Comparison of ENCODE assay signal across 13 cellular contexts in genomic region chr16:67939507-67940435, GRCh38. TPM values are rescaled to one million over a fixed set of nuclear protein-coding genes. Genes with fewer than 3 reads are reported as not detected.
DNase-seq lines count a peak whose midpoint lies in the region; ATAC-seq, FAIRE-seq and TF ChIP-seq lines count a peak whose summit lies in the region.
"Had no signal": no experiment of that assay in that cellular context is flagged by ENCODE, and none has a peak within 500 bp of the region (broad histone marks: within the 10 kb centered on the region; RNA-seq: fewer than 3 reads in every experiment).

No MANE protein-coding gene starts in this region.

- peaks cover 5 to 34% (median 5%) of the 10 kb centered on the region in 3 experiments for H3K36me3 ChIP-seq in naive thymus-derived CD4-positive, alpha-beta T cell (ENCODE audit: control insufficient read depth in 2 of 3, insufficient read depth in 3 of 3, low read length in 3 of 3)
- H3K36me3 ChIP-seq in thyroid gland (peaks cover 7 to 8% of the 10 kb centered on the region in 2 donors), kidney (ENCODE audit: control insufficient read depth in 1 of 2, insufficient read depth in 2 of 2, low read length in 2 of 2) (peaks cover 0 to 10% of the 10 kb centered on the region in 2 donors)

- no peaks in the 10 kb centered on the region for H3K9me3 ChIP-seq in naive thymus-derived CD4-positive, alpha-beta T cell (ENCODE audit: control insufficient read depth in 2 of 3, low read length in 3 of 3)
- H3K9me3 ChIP-seq in thyroid gland (no peaks in the 10 kb centered on the region), kidney (ENCODE audit: control insufficient read depth in 1 of 2, low read length in 2 of 2) (no peaks in the 10 kb centered on the region)

- H3K9ac ChIP-seq in kidney (ENCODE audit: low read length in 2 of 2) = no peak overlapping the region

- FAIRE-seq in kidney (lab: Jason Lieb, UNC) = no peak

- CTCF ChIA-PET in naive thymus-derived CD4-positive, alpha-beta T cell (lab: Charles Lee) = interaction anchor here (0.6 to 3.0 kb wide), 9 partner anchors 10 to 403 kb away, joined by 3 to 14 read pairs (median 4); partner anchors contain the start of gene NRN1L

- no peaks in the 10 kb centered on the region for H3K27me3 Mint-ChIP-seq in activated T-cell treated with anti-CD3 and anti-CD28 coated beads, Interleukin-2, amount 50 U/mL, for 4 hours (ENCODE audit: low read depth)
- H3K27me3 Mint-ChIP-seq in naive thymus-derived CD4-positive, alpha-beta T cell = peaks cover 0 to 3% (median 0%) of the 10 kb centered on the region in 5 donors
- H3K27me3 Mint-ChIP-seq: dendritic cell treated with granulocyte-macrophage colony-stimulating factor and Interleukin-4, amounts not matched to agents 40 ng/mL and 50 ng/mL, for 4 days had no signal

- no peak for ATAC-seq in activated T-cell treated with anti-CD3 and anti-CD28 coated beads, Interleukin-2, amount 50 U/mL, for 4 hours
- no peak for ATAC-seq in naive thymus-derived CD4-positive, alpha-beta T cell

- DNase-seq in activated gamma-delta T cell treated with Interleukin-2 at 50 U/mL for 16 hours (peak; percentile 37), activated gamma-delta T cell (lab: John Stamatoyannopoulos, UW) (no peak), thyroid gland (peak; percentile 36 to 43), pons (ENCODE audit: low spot score) (no peak), cerebellar nuclear complex (lab: John Stamatoyannopoulos, UW) (no peak), kidney (no peak)
- DNase-seq in activated T-cell treated with anti-CD3 and anti-CD28 coated beads, Interleukin-2, amount 50 U/mL, for 4 hours = peak; percentile 42
- peak in 7 of 9 donors; percentile 18 to 50 (median 32) for DNase-seq in naive thymus-derived CD4-positive, alpha-beta T cell
- DNase-seq: activated CD4-positive, CD25-positive, alpha-beta regulatory T cell; NCI-H526 had no signal

- H3K4me3 ChIP-seq in naive thymus-derived CD4-positive, alpha-beta T cell (ENCODE audit: low read length) = no peak overlapping the region
- H3K4me3 ChIP-seq in thyroid gland (replicated peaks in 1 of 3) (no peak overlapping the region), kidney (ENCODE audit: low read length in 2 of 2) (no peak overlapping the region)

- H3K36me3 Mint-ChIP-seq in activated T-cell treated with anti-CD3 and anti-CD28 coated beads, Interleukin-2, amount 50 U/mL, for 4 hours (ENCODE audit: insufficient read depth) = peaks cover 11% of the 10 kb centered on the region
- H3K36me3 Mint-ChIP-seq in naive thymus-derived CD4-positive, alpha-beta T cell = peaks cover 0 to 25% (median 7%) of the 10 kb centered on the region in 5 donors

- peaks cover 38% of the 10 kb centered on the region for H3K4me1 Mint-ChIP-seq in activated T-cell treated with anti-CD3 and anti-CD28 coated beads, Interleukin-2, amount 50 U/mL, for 4 hours (ENCODE audit: low read depth)
- H3K4me1 Mint-ChIP-seq in naive thymus-derived CD4-positive, alpha-beta T cell = peaks cover 34 to 53% (median 41%) of the 10 kb centered on the region in 7 donors

- TF ChIP-seq CTCF in thyroid gland (IDR thresholded peaks at IDR 0.05) = no peak
- TF ChIP-seq CTCF in kidney (IDR thresholded peaks at IDR 0.05; ENCODE audit: borderline replicate concordance, extremely low read depth, insufficient read depth) = no peak

- 90 to 92% methylated on average over 18 to 30 of the region's 33 CpGs for WGBS in thyroid gland, 2 donors

- TF ChIP-seq POLR2A in thyroid gland (IDR thresholded peaks at IDR 0.05) = no peak

- no peaks in the 10 kb centered on the region for H3K27me3 ChIP-seq in naive thymus-derived CD4-positive, alpha-beta T cell (ENCODE audit: control insufficient read depth in 2 of 2, insufficient read depth in 2 of 2, low read length in 2 of 2)
- H3K27me3 ChIP-seq in thyroid gland = no peaks in the 10 kb centered on the region

- peak overlapping the region; percentile 68 for H3K27ac ChIP-seq in naive thymus-derived CD4-positive, alpha-beta T cell (ENCODE audit: low read depth, low read length)
- H3K27ac ChIP-seq in thyroid gland (peak overlapping the region in 1 of 3 donors; percentile 4), kidney (ENCODE audit: low read depth in 2 of 2, low read length in 2 of 2) (no peak overlapping the region)

- H3K4me1 ChIP-seq in naive thymus-derived CD4-positive, alpha-beta T cell (ENCODE audit: control insufficient read depth in 2 of 2, insufficient read depth in 2 of 2, low read length in 2 of 2) = peaks cover 17 to 41% of the 10 kb centered on the region in 2 donors
- H3K4me1 ChIP-seq in thyroid gland (peaks cover 7 to 24% of the 10 kb centered on the region in 2 donors), kidney (ENCODE audit: control insufficient read depth in 1 of 2, insufficient read depth in 1 of 2, low read depth in 1 of 2, low read length in 2 of 2) (peaks cover 10 to 23% of the 10 kb centered on the region in 2 donors)

- peak overlapping the region; percentile 68 to 95 (median 91) for H3K27ac Mint-ChIP-seq in naive thymus-derived CD4-positive, alpha-beta T cell
- H3K27ac Mint-ChIP-seq: dendritic cell treated with granulocyte-macrophage colony-stimulating factor and Interleukin-4, amounts not matched to agents 40 ng/mL and 50 ng/mL, for 4 days had no signal

- H3K4me3 Mint-ChIP-seq in activated T-cell treated with anti-CD3 and anti-CD28 coated beads, Interleukin-2, amount 50 U/mL, for 4 hours = no peak overlapping the region
- peak overlapping the region; percentile 39 to 76 (median 73) for H3K4me3 Mint-ChIP-seq in naive thymus-derived CD4-positive, alpha-beta T cell
- H3K4me3 Mint-ChIP-seq: dendritic cell treated with granulocyte-macrophage colony-stimulating factor and Interleukin-4, amounts not matched to agents 40 ng/mL and 50 ng/mL, for 4 days had no signal

- POLR2A ChIA-PET in naive thymus-derived CD4-positive, alpha-beta T cell (lab: Charles Lee) = interaction anchor here (0.5 to 1.7 kb wide), 11 partner anchors 14 to 146 kb away, joined by 3 to 6 read pairs (median 4); partner anchors contain the start of genes DDX28, DUS2 and NFATC3

- intact Hi-C loops in naive thymus-derived CD4-positive, alpha-beta T cell (cut with micrococcal nuclease) = loop anchor here (5.0 kb wide), 3 partner anchors 298 to 377 kb away; partner anchors contain the start of genes PRMT7 (in 2 of the 2), SLC7A6OS (in 2 of the 2), CTCF (in 1 of the 2) and ESRP2 (in 1 of the 2)
- intact Hi-C loops in thyroid gland (cut with DNase I) (loop anchor here (10.0 kb wide), 1 partner anchor 275 kb away; the partner anchor contains the start of genes ACD, C16orf86, ENKD1 and PARD6A), kidney (cut with DNase I) (no loop called here)

- no peaks in the 10 kb centered on the region for H3K9me3 Mint-ChIP-seq in activated T-cell treated with anti-CD3 and anti-CD28 coated beads, Interleukin-2, amount 50 U/mL, for 4 hours
- H3K9me3 Mint-ChIP-seq in naive thymus-derived CD4-positive, alpha-beta T cell = no peaks in the 10 kb centered on the region
- H3K9me3 Mint-ChIP-seq: dendritic cell treated with granulocyte-macrophage colony-stimulating factor and Interleukin-4, amounts not matched to agents 40 ng/mL and 50 ng/mL, for 4 days had no signal

RNA-seq across cellular contexts. Expression of gene PSMB10, which starts 3.1 kb away (rescaled TPM):
- 100 to 1,000 TPM; 223 to 262 (median 249) TPM for total RNA-seq in activated T-cell treated with anti-CD3 and anti-CD28 coated beads, Interleukin-2, amount 50 U/mL, for 4 hours
- total RNA-seq in naive thymus-derived CD4-positive, alpha-beta T cell = 100 to 1,000 TPM; 101 to 370 (median 142) TPM
- 100 to 1,000 TPM; 522 to 542 TPM for polyA plus RNA-seq in naive thymus-derived CD4-positive, alpha-beta T cell
- total RNA-seq in thyroid gland (10 to 100 TPM; 22.9 to 39.7 (median 32.5) TPM), kidney (78.6 TPM)
- polyA plus RNA-seq in kidney (ENCODE audit: insufficient read depth, low read depth, low replicate concordance) = 76.4 TPM

RNA-seq across cellular contexts. Expression of gene LCAT, which starts 4.1 kb away (rescaled TPM):
- 1 to 10 TPM; 8.0 to 9.1 (median 8.1) TPM for total RNA-seq in activated T-cell treated with anti-CD3 and anti-CD28 coated beads, Interleukin-2, amount 50 U/mL, for 4 hours
- 10 to 100 TPM in 4 of 5 experiments, 1 to 10 TPM in 1; 9.4 to 23.6 (median 19.6) TPM for total RNA-seq in naive thymus-derived CD4-positive, alpha-beta T cell
- 1 to 10 TPM in 1 of 2 donors, under 1 TPM in 1; 0.33 to 1.5 TPM for polyA plus RNA-seq in naive thymus-derived CD4-positive, alpha-beta T cell
- total RNA-seq in thyroid gland = 10 to 100 TPM in 3 of 4 donors, 1 to 10 TPM in 1; 9.9 to 16.4 (median 13.4) TPM
- 27.4 TPM for total RNA-seq in kidney
- 10.2 TPM for polyA plus RNA-seq in kidney (ENCODE audit: insufficient read depth, low read depth, low replicate concordance)

RNA-seq across cellular contexts. Expression of gene CTRL, which starts 8.1 kb away (rescaled TPM):
- 10 to 100 TPM in 1 of 3 donors, 1 to 10 TPM in 2; 7.8 to 10.4 (median 8.8) TPM for total RNA-seq in activated T-cell treated with anti-CD3 and anti-CD28 coated beads, Interleukin-2, amount 50 U/mL, for 4 hours
- total RNA-seq in naive thymus-derived CD4-positive, alpha-beta T cell = 10 to 100 TPM in 2 of 5 experiments, 1 to 10 TPM in 3; 7.9 to 15.1 (median 9.3) TPM
- polyA plus RNA-seq in naive thymus-derived CD4-positive, alpha-beta T cell = 1 to 10 TPM; 1.3 to 2.5 TPM
- total RNA-seq in thyroid gland (under 1 TPM in 2 of 4 donors, not detected in 2; 0.34 to 0.94 TPM), kidney (0.69 TPM)
- not detected for polyA plus RNA-seq in kidney (ENCODE audit: insufficient read depth, low read depth, low replicate concordance)

RNA-seq across cellular contexts. Expression of gene SLC12A4, which starts 28.7 kb away (rescaled TPM):
- 10 to 100 TPM; 18.5 to 20.5 (median 19.6) TPM for total RNA-seq in activated T-cell treated with anti-CD3 and anti-CD28 coated beads, Interleukin-2, amount 50 U/mL, for 4 hours
- 10 to 100 TPM; 22.8 to 44.4 (median 31.3) TPM for total RNA-seq in naive thymus-derived CD4-positive, alpha-beta T cell
- 1 to 10 TPM; 3.8 to 8.0 TPM for polyA plus RNA-seq in naive thymus-derived CD4-positive, alpha-beta T cell
- 10 to 100 TPM; 47.0 to 65.1 (median 51.7) TPM for total RNA-seq in thyroid gland
- total RNA-seq in kidney = 66.2 TPM
- 16.7 TPM for polyA plus RNA-seq in kidney (ENCODE audit: insufficient read depth, low read depth, low replicate concordance)

RNA-seq across cellular contexts. Expression of gene DPEP3, which starts 40.5 kb away (rescaled TPM):
- total RNA-seq in activated T-cell treated with anti-CD3 and anti-CD28 coated beads, Interleukin-2, amount 50 U/mL, for 4 hours = under 1 TPM in 2 of 3 donors, not detected in 1; 0.11 to 0.33 TPM
- 1 to 10 TPM in 4 of 5 experiments, under 1 TPM in 1; 0.10 to 2.3 (median 1.6) TPM for total RNA-seq in naive thymus-derived CD4-positive, alpha-beta T cell
- polyA plus RNA-seq in naive thymus-derived CD4-positive, alpha-beta T cell = under 1 TPM; 0.37 to 0.44 TPM
- under 1 TPM in 2 of 4 donors, not detected in 2; 0.11 to 0.40 TPM for total RNA-seq in thyroid gland
- total RNA-seq in kidney = 0.19 TPM
- not detected for polyA plus RNA-seq in kidney (ENCODE audit: insufficient read depth, low read depth, low replicate concordance)
- total RNA-seq: HT1080, osteocyte had no signal

Comparison
In these comparisons a context has a peak if more than half of its experiments do, and no peak if none do; other contexts are left out.
1. DNase-seq: peak in activated gamma-delta T cell treated with Interleukin-2 at 50 U/mL for 16 hours (single experiment), activated T-cell treated with anti-CD3 and anti-CD28 coated beads, Interleukin-2, amount 50 U/mL, for 4 hours (single experiment), naive thymus-derived CD4-positive, alpha-beta T cell (7 of 9) and thyroid gland (2 of 2); none in activated gamma-delta T cell (single experiment), pons (single experiment), cerebellar nuclear complex (0 of 2) and kidney (single experiment).